Comparison of ENCODE assay signal across 28 cellular contexts in genomic region chr10:121368347-121369025, GRCh38.
DNase-seq lines count a peak whose midpoint lies in the region; FAIRE-seq and TF ChIP-seq lines count a peak whose summit lies in the region.
"Had no signal": no experiment of that assay in that cellular context is flagged by ENCODE, and none has a peak within 500 bp of the region (broad histone marks: within the 10 kb centered on the region; RNA-seq: fewer than 3 reads in every experiment).

No MANE protein-coding gene starts in this region.

- peaks cover 4% of the 10 kb centered on the region for H3K4me1 ChIP-seq in HAP-1
- H3K4me1 ChIP-seq in prostate gland (replicated peaks), result no peaks in the 10 kb centered on the region
- H3K4me1 ChIP-seq: left lung had no signal

- H3K9me3 ChIP-seq in HAP-1 (no peaks in the 10 kb centered on the region), prostate gland (no peaks in the 10 kb centered on the region)
- H3K9me3 ChIP-seq: left lung had no signal

- no peak for TF ChIP-seq POLR2A in prostate gland (IDR thresholded peaks at IDR 0.05)

- WGBS in prostate gland, result 53% methylated on average over 9 of the region's 9 CpGs

- H3K27me3 ChIP-seq in HAP-1 (ENCODE audit: low read depth) (no peaks in the 10 kb centered on the region), prostate gland (replicated peaks; ENCODE audit: insufficient read depth) (no peaks in the 10 kb centered on the region)
- H3K27me3 ChIP-seq: left lung had no signal

- no peak overlapping the region for H3K4me3 Mint-ChIP-seq in HFFc6
- H3K4me3 Mint-ChIP-seq: activated CD8-positive, alpha-beta T cell treated with anti-CD3 and anti-CD28 coated beads for 36 hours; CD4-positive, CD25-positive, alpha-beta regulatory T cell had no signal

- H3K4me3 ChIP-seq in HAP-1 (no peak overlapping the region), prostate gland (no peak overlapping the region)
- H3K4me3 ChIP-seq: left lung had no signal

- no peaks in the 10 kb centered on the region; the same call in none of the 2 replicates for H3K27me3 Mint-ChIP-seq in HFFc6 (ENCODE audit: insufficient read depth)
- H3K27me3 Mint-ChIP-seq: activated CD8-positive, alpha-beta T cell treated with anti-CD3 and anti-CD28 coated beads for 36 hours had no signal

- in situ Hi-C loops in HAP-1 (cut with MboI; ENCODE audit: low sequenced_read_pairs), result no loop called here

- H3K4me1 Mint-ChIP-seq in HFFc6 (ENCODE audit: low read depth), result no peaks in the 10 kb centered on the region
- H3K4me1 Mint-ChIP-seq: CD4-positive, CD25-positive, alpha-beta regulatory T cell had no signal

- peak; percentile 15 for DNase-seq in HAP-1 (ENCODE audit: low spot score in 2 of 2)
- peak; percentile 47 for DNase-seq in NCI-H82 treated with DMSO at 0.1 percent for 48 hours (lab: John Stamatoyannopoulos, UW; ENCODE audit: unreplicated experiment)
- peak; percentile 23 to 39 for DNase-seq in hippocampal formation (lab: John Stamatoyannopoulos, UW)
- peak; percentile 10 for DNase-seq in prostate gland (ENCODE audit: low spot score)
- DNase-seq in HFFc6, result no peak
- no peak for DNase-seq in iPS-NIHi7 (ENCODE audit: extremely low spot score)
- DNase-seq in GM19239 (ENCODE audit: insufficient read length, low spot score), result no peak
- no peak for DNase-seq in OCI-M2 (lab: John Stamatoyannopoulos, UW; ENCODE audit: unreplicated experiment)
- DNase-seq: activated CD4-positive, CD25-positive, alpha-beta regulatory T cell treated with anti-CD3 and anti-CD28 coated beads, Interleukin-2, amount 50 U/mL, for 72 hours; activated CD8-positive, alpha-beta T cell treated with anti-CD3 and anti-CD28 coated beads for 36 hours; activated naive CD4-positive, alpha-beta T cell; activated T-cell treated with anti-CD3 and anti-CD28 coated beads for 4 hours; amniotic stem cell; CD4-positive, CD25-positive, alpha-beta regulatory T cell; glutamatergic neuron; Kasumi-1; left lung; NCI-H1092; NCI-H2081 treated with DMSO at 0.1 percent for 48 hours; NCI-H510A treated with DMSO at 0.1 percent for 48 hours; PC-3; SHP77; stimulated activated CD4-positive, alpha-beta T cell treated with anti-CD3 and anti-CD28 coated beads, Interleukin-2, amount 100 ng/mL, for 48 hours; stimulated activated naive CD4-positive, alpha-beta T cell treated with Interleukin-2 at 50 U/mL for 16 hours had no signal

- no peak for TF ChIP-seq CTCF in prostate gland (IDR thresholded peaks at IDR 0.05)
- TF ChIP-seq CTCF in HFFc6 (IDR thresholded peaks at IDR 0.05), result no peak

- H3K9me3 Mint-ChIP-seq in HFFc6, result peaks cover 50% of the 10 kb centered on the region
- H3K9me3 Mint-ChIP-seq: activated CD8-positive, alpha-beta T cell treated with anti-CD3 and anti-CD28 coated beads for 36 hours had no signal

- no peak overlapping the region for H3K27ac Mint-ChIP-seq in HFFc6
- H3K27ac Mint-ChIP-seq: activated CD8-positive, alpha-beta T cell treated with anti-CD3 and anti-CD28 coated beads for 36 hours; CD4-positive, CD25-positive, alpha-beta regulatory T cell had no signal

- intact Hi-C loops in prostate gland (cut with DNase I), result no loop called here

- FAIRE-seq in GM19239 (lab: Jason Lieb, UNC), result no peak
- FAIRE-seq: bronchial epithelial cell, endometrium, G401.6, HTR-8/SVneo had no signal

- 0 out of 2 replicates have a peak, but pooled peaks cover 4% of the 10 kb centered on the region for H3K36me3 Mint-ChIP-seq in HFFc6 (ENCODE audit: low read depth)
- H3K36me3 Mint-ChIP-seq: CD4-positive, CD25-positive, alpha-beta regulatory T cell had no signal

- no peak overlapping the region for H3K27ac ChIP-seq in prostate gland
- H3K27ac ChIP-seq: left lung had no signal

- H3K36me3 ChIP-seq in HAP-1 (replicated peaks) (no peaks in the 10 kb centered on the region), prostate gland (no peaks in the 10 kb centered on the region)
- H3K36me3 ChIP-seq: left lung had no signal

Comparison
In these comparisons a context has a peak if more than half of its experiments do, and no peak if none do; other contexts are left out.
1. DNase-seq: peak in HAP-1 (2 of 2), NCI-H82 treated with DMSO at 0.1 percent for 48 hours (single experiment), hippocampal formation (2 of 2) and prostate gland (single experiment); none in HFFc6 (single experiment), iPS-NIHi7 (single experiment), GM19239 (single experiment) and OCI-M2 (single experiment).